In genomic region chr1:8950309-8950708, GRCh38 we compare ENCODE assay signal across 19 cellular contexts. TPM values are rescaled to one million over a fixed set of nuclear protein-coding genes. Genes with fewer than 3 reads are reported as not detected.
DNase-seq lines count a peak whose midpoint lies in the region; ATAC-seq lines count a peak whose summit lies in the region.
"Had no signal": no experiment of that assay in that cellular context is flagged by ENCODE, and none has a peak within 500 bp of the region (broad histone marks: within the 10 kb centered on the region; RNA-seq: fewer than 3 reads in every experiment).

No MANE protein-coding gene starts in this region.

- no peak overlapping the region for H3K4me3 Mint-ChIP-seq in activated CD8-positive, alpha-beta memory T cell treated with anti-CD3 and anti-CD28 coated beads, Interleukin-2, amount 10 ng/mL, durations not matched to agents 7 days and 5 days
- no peak overlapping the region for H3K4me3 Mint-ChIP-seq in T-helper 17 cell
- peak overlapping the region; percentile 19 for H3K4me3 Mint-ChIP-seq in activated naive CD8-positive, alpha-beta T cell treated with anti-CD3 and anti-CD28 coated beads, Interleukin-2, amount 10 ng/mL, durations not matched to agents 7 days and 5 days
- no peak overlapping the region for H3K4me3 Mint-ChIP-seq in stimulated activated effector memory CD8-positive, alpha-beta T cell treated with anti-CD3 and anti-CD28 coated beads, Interleukin-12 subunit alpha, Interleukin-12 subunit beta, amount 100 ng/mL, for 72 hours

- H4K20me1 ChIP-seq in GM23248 (ENCODE audit: insufficient read depth) = no peaks in the 10 kb centered on the region
- H4K20me1 ChIP-seq: BLaER1 treated with 17β-estradiol and CSF1 and Interleukin-3, amounts not matched to agents 10 nM and 100 nM had no signal

- no peak overlapping the region for H3K9ac ChIP-seq in GM23248
- H3K9ac ChIP-seq: BLaER1 treated with 17β-estradiol and CSF1 and Interleukin-3, amounts not matched to agents 10 nM and 100 nM had no signal

- no peaks in the 10 kb centered on the region for H3K36me3 ChIP-seq in GM23248 (ENCODE audit: low read depth)
- H3K36me3 ChIP-seq: BLaER1 treated with 17β-estradiol and CSF1 and Interleukin-3, amounts not matched to agents 10 nM and 100 nM had no signal

- H3K9me3 ChIP-seq in T-helper 17 cell (ENCODE audit: control insufficient read depth, low read length, poor library complexity, severe bottlenecking) (no peaks in the 10 kb centered on the region), GM23248 (ENCODE audit: low read depth) (no peaks in the 10 kb centered on the region)
- H3K9me3 ChIP-seq: BLaER1 treated with 17β-estradiol and CSF1 and Interleukin-3, amounts not matched to agents 10 nM and 100 nM had no signal

- no peaks in the 10 kb centered on the region for H3K27me3 ChIP-seq in GM23248 (replicated peaks; ENCODE audit: insufficient read depth)
- H3K27me3 ChIP-seq: BLaER1 treated with 17β-estradiol and CSF1 and Interleukin-3, amounts not matched to agents 10 nM and 100 nM had no signal

- ATAC-seq in activated CD8-positive, alpha-beta memory T cell treated with anti-CD3 and anti-CD28 coated beads, Interleukin-2, amount 10 ng/mL, durations not matched to agents 7 days and 5 days = no peak
- no peak for ATAC-seq in T-helper 17 cell
- ATAC-seq in activated naive CD8-positive, alpha-beta T cell treated with anti-CD3 and anti-CD28 coated beads, Interleukin-2, amount 10 ng/mL, durations not matched to agents 7 days and 5 days (ENCODE audit: low read depth) = no peak
- no peak for ATAC-seq in stimulated activated effector memory CD8-positive, alpha-beta T cell treated with anti-CD3 and anti-CD28 coated beads, Interleukin-12 subunit alpha, Interleukin-12 subunit beta, amount 100 ng/mL, for 72 hours

- POLR2A ChIA-PET in activated naive CD8-positive, alpha-beta T cell treated with anti-CD3 and anti-CD28 coated beads, Interleukin-2, amount 10 ng/mL, durations not matched to agents 7 days and 5 days (lab: Charles Lee) = interaction anchor here (0.8 to 18.0 kb wide), 5 partner anchors 17 to 72 kb away, joined by 3 to 541 read pairs (median 5); partner anchors contain the start of gene ENO1

- no peak overlapping the region for H3K27ac ChIP-seq in GM23248
- H3K27ac ChIP-seq: BLaER1 treated with 17β-estradiol and CSF1 and Interleukin-3, amounts not matched to agents 10 nM and 100 nM had no signal

- no peak overlapping the region for H2AFZ ChIP-seq in GM23248

- no peaks in the 10 kb centered on the region for H3K9me2 ChIP-seq in GM23248 (ENCODE audit: insufficient read depth)

- 38 to 60% methylated on average over 3 of the region's 3 CpGs for WGBS in GM23248 (ENCODE audit: low coverage in 1 of 2, low lambda C conversion rate in 2 of 2, missing lambda C conversion rate in 2 of 2), 2 experiments

- H3K79me2 ChIP-seq in GM23248 (ENCODE audit: insufficient read depth) = no peaks in the 10 kb centered on the region

- no peak overlapping the region for H3K4me2 ChIP-seq in GM23248 (ENCODE audit: unreplicated experiment)
- H3K4me2 ChIP-seq: BLaER1 treated with 17β-estradiol and CSF1 and Interleukin-3, amounts not matched to agents 10 nM and 100 nM had no signal

- H3F3A ChIP-seq in GM23248 (ENCODE audit: insufficient read depth) = no peaks in the 10 kb centered on the region

- peaks cover 63% of the 10 kb centered on the region for H3K4me1 Mint-ChIP-seq in activated CD8-positive, alpha-beta memory T cell treated with anti-CD3 and anti-CD28 coated beads, Interleukin-2, amount 10 ng/mL, durations not matched to agents 7 days and 5 days
- peaks cover 26% of the 10 kb centered on the region for H3K4me1 Mint-ChIP-seq in T-helper 17 cell
- peaks cover 53% of the 10 kb centered on the region for H3K4me1 Mint-ChIP-seq in activated naive CD8-positive, alpha-beta T cell treated with anti-CD3 and anti-CD28 coated beads, Interleukin-2, amount 10 ng/mL, durations not matched to agents 7 days and 5 days
- peaks cover 37% of the 10 kb centered on the region for H3K4me1 Mint-ChIP-seq in stimulated activated effector memory CD8-positive, alpha-beta T cell treated with anti-CD3 and anti-CD28 coated beads, Interleukin-12 subunit alpha, Interleukin-12 subunit beta, amount 100 ng/mL, for 72 hours

- peak overlapping the region; percentile 78 for H3K27ac Mint-ChIP-seq in activated CD8-positive, alpha-beta memory T cell treated with anti-CD3 and anti-CD28 coated beads, Interleukin-2, amount 10 ng/mL, durations not matched to agents 7 days and 5 days
- H3K27ac Mint-ChIP-seq in T-helper 17 cell = peak overlapping the region; percentile 41
- peak overlapping the region; percentile 78 for H3K27ac Mint-ChIP-seq in activated naive CD8-positive, alpha-beta T cell treated with anti-CD3 and anti-CD28 coated beads, Interleukin-2, amount 10 ng/mL, durations not matched to agents 7 days and 5 days
- H3K27ac Mint-ChIP-seq in stimulated activated effector memory CD8-positive, alpha-beta T cell treated with anti-CD3 and anti-CD28 coated beads, Interleukin-12 subunit alpha, Interleukin-12 subunit beta, amount 100 ng/mL, for 72 hours = peak overlapping the region; percentile 48

- CTCF ChIA-PET in activated CD8-positive, alpha-beta memory T cell treated with anti-CD3 and anti-CD28 coated beads, Interleukin-2, amount 10 ng/mL, durations not matched to agents 7 days and 5 days (lab: Charles Lee) = interaction anchor here (1.3 to 1.4 kb wide), 2 partner anchors 39 to 55 kb away, joined by 3 to 5 read pairs; no protein-coding TSS in a partner anchor

- no peak for DNase-seq in activated CD8-positive, alpha-beta memory T cell treated with anti-CD3 and anti-CD28 coated beads, Interleukin-2, amount 10 ng/mL, durations not matched to agents 7 days and 5 days
- DNase-seq in activated CD8-positive, alpha-beta memory T cell treated with anti-CD3 and anti-CD28 coated beads, Interleukin-2, amount 50 U/mL, for 48 hours = no peak
- no peak for DNase-seq in T-helper 17 cell
- no peak for DNase-seq in activated naive CD8-positive, alpha-beta T cell treated with anti-CD3 and anti-CD28 coated beads, Interleukin-2, amount 10 ng/mL, durations not matched to agents 7 days and 5 days
- DNase-seq in stimulated activated effector memory CD8-positive, alpha-beta T cell treated with anti-CD3 and anti-CD28 coated beads, Interleukin-12 subunit alpha, Interleukin-12 subunit beta, amount 100 ng/mL, for 72 hours (ENCODE audit: low spot score in 2 of 2) = no peak
- no peak for DNase-seq in GM23248
- DNase-seq in activated CD4-positive, CD25-positive, alpha-beta regulatory T cell (lab: John Stamatoyannopoulos, UW) = no peak
- DNase-seq: DMS79, NCI-H1105 treated with DMSO at 0.1 percent for 48 hours, NCI-H1694, NCI-H2081 treated with DMSO at 0.1 percent for 48 hours, NCI-H748 treated with DMSO at 0.1 percent for 48 hours, RPMI8226, SHP77 treated with DMSO at 0.1 percent for 48 hours had no signal

- no peaks in the 10 kb centered on the region for H3K9me3 Mint-ChIP-seq in activated CD8-positive, alpha-beta memory T cell treated with anti-CD3 and anti-CD28 coated beads, Interleukin-2, amount 10 ng/mL, durations not matched to agents 7 days and 5 days (ENCODE audit: low read depth)
- no peaks in the 10 kb centered on the region for H3K9me3 Mint-ChIP-seq in activated naive CD8-positive, alpha-beta T cell treated with anti-CD3 and anti-CD28 coated beads, Interleukin-2, amount 10 ng/mL, durations not matched to agents 7 days and 5 days
- H3K9me3 Mint-ChIP-seq in stimulated activated effector memory CD8-positive, alpha-beta T cell treated with anti-CD3 and anti-CD28 coated beads, Interleukin-12 subunit alpha, Interleukin-12 subunit beta, amount 100 ng/mL, for 72 hours = no peaks in the 10 kb centered on the region

- H3K36me3 Mint-ChIP-seq in activated CD8-positive, alpha-beta memory T cell treated with anti-CD3 and anti-CD28 coated beads, Interleukin-2, amount 10 ng/mL, durations not matched to agents 7 days and 5 days = peaks cover 23% of the 10 kb centered on the region
- no peaks in the 10 kb centered on the region for H3K36me3 Mint-ChIP-seq in T-helper 17 cell (ENCODE audit: low read depth)
- peaks cover 51% of the 10 kb centered on the region for H3K36me3 Mint-ChIP-seq in activated naive CD8-positive, alpha-beta T cell treated with anti-CD3 and anti-CD28 coated beads, Interleukin-2, amount 10 ng/mL, durations not matched to agents 7 days and 5 days
- H3K36me3 Mint-ChIP-seq in stimulated activated effector memory CD8-positive, alpha-beta T cell treated with anti-CD3 and anti-CD28 coated beads, Interleukin-12 subunit alpha, Interleukin-12 subunit beta, amount 100 ng/mL, for 72 hours = peaks cover 6% of the 10 kb centered on the region

- H3K4me3 ChIP-seq in GM23248 = no peak overlapping the region
- H3K4me3 ChIP-seq: BLaER1 treated with 17β-estradiol and CSF1 and Interleukin-3, amounts not matched to agents 10 nM and 100 nM; K562 had no signal

- in situ Hi-C loops in GM23248 (cut with MboI) = no loop called here

- no peaks in the 10 kb centered on the region for H3K27me3 Mint-ChIP-seq in activated CD8-positive, alpha-beta memory T cell treated with anti-CD3 and anti-CD28 coated beads, Interleukin-2, amount 10 ng/mL, durations not matched to agents 7 days and 5 days
- H3K27me3 Mint-ChIP-seq in T-helper 17 cell = no peaks in the 10 kb centered on the region
- no peaks in the 10 kb centered on the region for H3K27me3 Mint-ChIP-seq in activated naive CD8-positive, alpha-beta T cell treated with anti-CD3 and anti-CD28 coated beads, Interleukin-2, amount 10 ng/mL, durations not matched to agents 7 days and 5 days

- no peaks in the 10 kb centered on the region for H3K4me1 ChIP-seq in GM23248 (ENCODE audit: insufficient read depth)

RNA-seq across cellular contexts. Expression of gene CA6, which starts 4.6 kb away (rescaled TPM):
- 10 to 100 TPM in 1 of 2 experiments, 1 to 10 TPM in 1; 4.8 to 10.1 TPM for total RNA-seq in activated CD8-positive, alpha-beta memory T cell treated with anti-CD3 and anti-CD28 coated beads, Interleukin-2, amount 10 ng/mL, durations not matched to agents 7 days and 5 days
- total RNA-seq in T-helper 17 cell = 1 to 10 TPM in 1 of 2 donors, not detected in 1; 1.6 TPM
- 10 to 100 TPM; 37.3 to 41.8 TPM for total RNA-seq in activated naive CD8-positive, alpha-beta T cell treated with anti-CD3 and anti-CD28 coated beads, Interleukin-2, amount 10 ng/mL, durations not matched to agents 7 days and 5 days
- total RNA-seq in GM23248 (2014; rRNA removed; shearing (Covaris generic)) = not detected in 2 replicates
- polyA plus RNA-seq in GM23248 (2016; fragmentation: Nextera tagmentation; extraction: Ambion mirVana) = not detected in 2 replicates
- total RNA-seq: A673, H4, K562, NCI-H460 had no signal
- polyA plus RNA-seq: K562 had no signal
